ENCODE assay signal across 1 cellular context in the genomic region with DNA sequence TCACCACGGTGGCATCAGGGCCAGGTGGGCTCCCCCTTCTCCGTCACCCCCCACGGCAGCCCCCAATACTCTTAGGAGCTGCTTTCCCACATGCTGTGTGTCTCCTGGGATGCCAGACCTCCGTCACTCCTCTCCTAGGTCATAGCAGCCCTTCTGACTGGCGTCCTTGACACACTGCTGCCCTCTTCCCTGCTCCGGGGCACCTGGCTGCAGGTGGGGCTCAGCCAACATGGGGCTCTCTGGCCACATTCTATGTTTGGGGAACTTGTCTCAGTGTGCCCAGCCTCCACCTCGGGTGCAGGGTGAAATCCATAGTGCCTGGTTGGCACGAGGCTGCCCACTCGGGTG.
TF ChIP-seq lines count a peak whose summit lies in the region.

No MANE protein-coding gene starts in this region.

TF ChIP-seq in IMR-90, 13 proteins besides CTCF, POLR2A, EP300 and RAD21:
- no peak for TF ChIP-seq FOS (IDR thresholded peaks at IDR 0.05; ENCODE audit: low read depth, low read length)
- no peak for TF ChIP-seq NFE2L2 (IDR thresholded peaks at IDR 0.05; ENCODE audit: low read depth, low read length)
- TF ChIP-seq RFX5 (IDR thresholded peaks at IDR 0.05; ENCODE audit: low read depth, low read length): no peak
- no peak for TF ChIP-seq CEBPB (IDR thresholded peaks at IDR 0.05; ENCODE audit: low read depth, low read length)
- TF ChIP-seq, protein P1, sequence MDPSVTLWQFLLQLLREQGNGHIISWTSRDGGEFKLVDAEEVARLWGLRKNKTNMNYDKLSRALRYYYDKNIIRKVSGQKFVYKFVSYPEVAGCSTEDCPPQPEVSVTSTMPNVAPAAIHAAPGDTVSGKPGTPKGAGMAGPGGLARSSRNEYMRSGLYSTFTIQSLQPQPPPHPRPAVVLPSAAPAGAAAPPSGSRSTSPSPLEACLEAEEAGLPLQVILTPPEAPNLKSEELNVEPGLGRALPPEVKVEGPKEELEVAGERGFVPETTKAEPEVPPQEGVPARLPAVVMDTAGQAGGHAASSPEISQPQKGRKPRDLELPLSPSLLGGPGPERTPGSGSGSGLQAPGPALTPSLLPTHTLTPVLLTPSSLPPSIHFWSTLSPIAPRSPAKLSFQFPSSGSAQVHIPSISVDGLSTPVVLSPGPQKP (IDR thresholded peaks at IDR 0.05; ENCODE audit: borderline replicate concordance, low read depth, low read length): no peak
- TF ChIP-seq MAFK (IDR thresholded peaks at IDR 0.05; ENCODE audit: low read depth, low read length): no peak
- no peak for TF ChIP-seq BHLHE40 (IDR thresholded peaks at IDR 0.05; ENCODE audit: low read depth, low read length)
- no peak for TF ChIP-seq MXI1 (IDR thresholded peaks at IDR 0.05; ENCODE audit: borderline replicate concordance, low read depth, low read length)
- no peak for TF ChIP-seq RCOR1 (IDR thresholded peaks at IDR 0.05; ENCODE audit: insufficient replicate concordance, low read length)
- no peak for TF ChIP-seq MAZ (IDR thresholded peaks at IDR 0.05; ENCODE audit: borderline replicate concordance, low read depth, low read length)
- no peak for TF ChIP-seq CHD1 (IDR thresholded peaks at IDR 0.05; ENCODE audit: low read depth, low read length)
- TF ChIP-seq, protein P2, sequence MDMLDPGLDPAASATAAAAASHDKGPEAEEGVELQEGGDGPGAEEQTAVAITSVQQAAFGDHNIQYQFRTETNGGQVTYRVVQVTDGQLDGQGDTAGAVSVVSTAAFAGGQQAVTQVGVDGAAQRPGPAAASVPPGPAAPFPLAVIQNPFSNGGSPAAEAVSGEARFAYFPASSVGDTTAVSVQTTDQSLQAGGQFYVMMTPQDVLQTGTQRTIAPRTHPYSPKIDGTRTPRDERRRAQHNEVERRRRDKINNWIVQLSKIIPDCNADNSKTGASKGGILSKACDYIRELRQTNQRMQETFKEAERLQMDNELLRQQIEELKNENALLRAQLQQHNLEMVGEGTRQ (IDR thresholded peaks at IDR 0.05; ENCODE audit: low read depth, low read length): no peak
- no peak for TF ChIP-seq SMC3 (IDR thresholded peaks at IDR 0.05; ENCODE audit: low read depth, low read length)
